In genomic region chr2:216596986-216597509, GRCh38 we compare ENCODE assay signal across 16 cellular contexts. TPM values are rescaled to one million over a fixed set of nuclear protein-coding genes. Genes with fewer than 3 reads are reported as not detected.
DNase-seq lines count a peak whose midpoint lies in the region; ATAC-seq and TF ChIP-seq lines count a peak whose summit lies in the region.
"Had no signal": no experiment of that assay in that cellular context is flagged by ENCODE, and none has a peak within 500 bp of the region (broad histone marks: within the 10 kb centered on the region; RNA-seq: fewer than 3 reads in every experiment).

No MANE protein-coding gene starts in this region.

- CTCF ChIA-PET in CD8-positive, alpha-beta memory T cell (lab: Charles Lee): no interaction called here

- peaks cover 19% of the 10 kb centered on the region for H3K4me1 Mint-ChIP-seq in mesothelial cell of epicardium
- H3K4me1 Mint-ChIP-seq in CD8-positive, alpha-beta memory T cell: no peaks in the 10 kb centered on the region
- H3K4me1 Mint-ChIP-seq in natural killer cell treated with Interleukin-12 subunit alpha and Interleukin-12 subunit beta and Interleukin-15 and Interleukin-18, amount 100 ng/mL, for 72 hours (ENCODE audit: low read depth in 2 of 2): no peaks in the 10 kb centered on the region

- H3K9ac ChIP-seq in DND-41 (ENCODE audit: low read depth, low read length): no peak overlapping the region

- no peaks in the 10 kb centered on the region for H3K36me3 ChIP-seq in DND-41 (ENCODE audit: insufficient read depth, low read length)
- no peaks in the 10 kb centered on the region for H3K36me3 ChIP-seq in CD8-positive, alpha-beta memory T cell (ENCODE audit: insufficient read depth, low read length)
- H3K36me3 ChIP-seq: tibial artery had no signal

- H4K20me1 ChIP-seq in DND-41 (ENCODE audit: insufficient read depth, low read length): no peaks in the 10 kb centered on the region

- H3K4me3 ChIP-seq in DND-41 (ENCODE audit: low read depth in 1 of 2, low read length in 2 of 2): no peak overlapping the region
- no peak overlapping the region for H3K4me3 ChIP-seq in CD8-positive, alpha-beta memory T cell (ENCODE audit: low read length)
- H3K4me3 ChIP-seq: tibial artery had no signal

- POLR2A ChIA-PET in CD8-positive, alpha-beta memory T cell (lab: Charles Lee): no interaction called here

- no peaks in the 10 kb centered on the region for H3K36me3 Mint-ChIP-seq in mesothelial cell of epicardium
- no peaks in the 10 kb centered on the region for H3K36me3 Mint-ChIP-seq in CD8-positive, alpha-beta memory T cell
- no peaks in the 10 kb centered on the region for H3K36me3 Mint-ChIP-seq in natural killer cell treated with Interleukin-12 subunit alpha and Interleukin-12 subunit beta and Interleukin-15 and Interleukin-18, amount 100 ng/mL, for 72 hours

- no peak overlapping the region for H3K4me2 ChIP-seq in DND-41 (ENCODE audit: insufficient read depth, low read length)

- peaks cover 1% of the 10 kb centered on the region for H3K4me1 ChIP-seq in DND-41 (ENCODE audit: insufficient read depth, low read length)
- no peaks in the 10 kb centered on the region for H3K4me1 ChIP-seq in CD8-positive, alpha-beta memory T cell (ENCODE audit: insufficient read depth, low read length)

- no peaks in the 10 kb centered on the region for H3K9me3 ChIP-seq in DND-41 (ENCODE audit: insufficient read depth, low read length, severe bottlenecking)
- H3K9me3 ChIP-seq in CD8-positive, alpha-beta memory T cell (ENCODE audit: low read length): no peaks in the 10 kb centered on the region
- H3K9me3 ChIP-seq: tibial artery had no signal

- H3K79me2 ChIP-seq in DND-41 (ENCODE audit: insufficient read depth, low read length): no peaks in the 10 kb centered on the region

- H3K27ac ChIP-seq in DND-41 (ENCODE audit: low read length) (no peak overlapping the region), VCaP (peak overlapping the region; percentile 91)
- no peak overlapping the region for H3K27ac ChIP-seq in CD8-positive, alpha-beta memory T cell (ENCODE audit: low read depth, low read length)
- H3K27ac ChIP-seq: tibial artery had no signal

- H3K4me3 Mint-ChIP-seq in mesothelial cell of epicardium: no peak overlapping the region
- no peak overlapping the region for H3K4me3 Mint-ChIP-seq in CD8-positive, alpha-beta memory T cell
- no peak overlapping the region for H3K4me3 Mint-ChIP-seq in natural killer cell treated with Interleukin-12 subunit alpha and Interleukin-12 subunit beta and Interleukin-15 and Interleukin-18, amount 100 ng/mL, for 72 hours
- H3K4me3 Mint-ChIP-seq: effector memory CD8-positive, alpha-beta T cell had no signal

- no peaks in the 10 kb centered on the region for H3K27me3 Mint-ChIP-seq in mesothelial cell of epicardium (ENCODE audit: low read depth)
- H3K27me3 Mint-ChIP-seq in CD8-positive, alpha-beta memory T cell: peaks cover 16 to 34% of the 10 kb centered on the region in 2 donors
- peaks cover 7 to 9% of the 10 kb centered on the region in 2 donors for H3K27me3 Mint-ChIP-seq in natural killer cell treated with Interleukin-12 subunit alpha and Interleukin-12 subunit beta and Interleukin-15 and Interleukin-18, amount 100 ng/mL, for 72 hours

- peak overlapping the region; percentile 93 for H3K27ac Mint-ChIP-seq in mesothelial cell of epicardium
- no peak overlapping the region for H3K27ac Mint-ChIP-seq in CD8-positive, alpha-beta memory T cell
- H3K27ac Mint-ChIP-seq in natural killer cell treated with Interleukin-12 subunit alpha and Interleukin-12 subunit beta and Interleukin-15 and Interleukin-18, amount 100 ng/mL, for 72 hours: no peak overlapping the region
- H3K27ac Mint-ChIP-seq: effector memory CD8-positive, alpha-beta T cell had no signal

- TF ChIP-seq CTCF in DND-41 (IDR thresholded peaks at IDR 0.05; ENCODE audit: borderline replicate concordance, extremely low read depth, low read length, poor library complexity, severe bottlenecking) (no peak), VCaP (conservative IDR thresholded peaks at IDR 0.05) (no peak), mesothelial cell of epicardium (IDR thresholded peaks at IDR 0.05; ENCODE audit: unreplicated experiment) (no peak)

- no peaks in the 10 kb centered on the region for H3K27me3 ChIP-seq in DND-41 (ENCODE audit: insufficient read depth, low read length, poor library complexity)
- no peaks in the 10 kb centered on the region for H3K27me3 ChIP-seq in CD8-positive, alpha-beta memory T cell (ENCODE audit: insufficient read depth, low read length, poor library complexity, severe bottlenecking)
- H3K27me3 ChIP-seq: tibial artery had no signal

- ATAC-seq in DND-41 (ENCODE audit: insufficient read depth, low read depth): no peak
- no peak for ATAC-seq in natural killer cell treated with Interleukin-12 subunit alpha and Interleukin-12 subunit beta and Interleukin-15 and Interleukin-18, amount 100 ng/mL, for 72 hours
- ATAC-seq: effector memory CD8-positive, alpha-beta T cell had no signal

- H2AFZ ChIP-seq in DND-41 (ENCODE audit: low read depth, low read length): 0 out of 2 replicates have a peak overlapping the region, but pooled peaks have one; percentile 7

- DNase-seq in DND-41 (no peak), NCI-H1092 (lab: John Stamatoyannopoulos, UW) (peak; percentile 5), mesothelial cell of epicardium (ENCODE audit: low spot score in 2 of 2, unreplicated experiment in 2 of 2) (no peak), NCI-H345 (lab: John Stamatoyannopoulos, UW) (no peak)
- DNase-seq in CD8-positive, alpha-beta memory T cell: no peak
- no peak for DNase-seq in natural killer cell treated with Interleukin-12 subunit alpha and Interleukin-12 subunit beta and Interleukin-15 and Interleukin-18, amount 100 ng/mL, for 72 hours (ENCODE audit: low spot score)
- DNase-seq: activated CD4-positive, alpha-beta T cell treated with anti-CD3 and anti-CD28 coated beads for 1 hour; anterior cingulate cortex; Calu3; effector memory CD8-positive, alpha-beta T cell; head of caudate nucleus; MV-4-11; nucleus accumbens; stimulated activated CD4-positive, alpha-beta T cell treated with anti-CD3 and anti-CD28 coated beads, Interleukin-12 subunit alpha, Interleukin-12 subunit beta, amount 100 ng/mL, for 4 hours; tibial artery had no signal

- H3K9me3 Mint-ChIP-seq in mesothelial cell of epicardium: no peaks in the 10 kb centered on the region
- no peaks in the 10 kb centered on the region for H3K9me3 Mint-ChIP-seq in CD8-positive, alpha-beta memory T cell
- H3K9me3 Mint-ChIP-seq in natural killer cell treated with Interleukin-12 subunit alpha and Interleukin-12 subunit beta and Interleukin-15 and Interleukin-18, amount 100 ng/mL, for 72 hours: no peaks in the 10 kb centered on the region
- H3K9me3 Mint-ChIP-seq: effector memory CD8-positive, alpha-beta T cell had no signal

RNA-seq across cellular contexts. Expression of gene IGFBP2, which starts 36.2 kb away (rescaled TPM):
- 376 to 409 TPM (median 381 TPM) in 3 replicates for total RNA-seq in mesothelial cell of epicardium
- 1 to 10 TPM in 1 of 2 experiments, under 1 TPM in 1; 0.84 to 1.1 TPM for total RNA-seq in CD8-positive, alpha-beta memory T cell
- 1.2 TPM for polyA plus RNA-seq in CD8-positive, alpha-beta memory T cell
- total RNA-seq in natural killer cell treated with Interleukin-12 subunit alpha and Interleukin-12 subunit beta and Interleukin-15 and Interleukin-18, amount 100 ng/mL, for 72 hours: under 1 TPM in 1 of 2 donors, not detected in 1; 0.81 TPM

Comparison
In these comparisons a context has a peak if more than half of its experiments do, and no peak if none do; other contexts are left out.
1. RNA of gene IGFBP2, which starts 36.2 kb away (total RNA-seq): 376 to 409 TPM in mesothelial cell of epicardium; 0.84 to 1.1 TPM in CD8-positive, alpha-beta memory T cell and 0.81 TPM in natural killer cell treated with Interleukin-12 subunit alpha and Interleukin-12 subunit beta and Interleukin-15 and Interleukin-18, amount 100 ng/mL, for 72 hours; every median in the first group is over 100 times any median in the second.